8 cellular contexts compared by ENCODE assay signal in the genomic region with DNA sequence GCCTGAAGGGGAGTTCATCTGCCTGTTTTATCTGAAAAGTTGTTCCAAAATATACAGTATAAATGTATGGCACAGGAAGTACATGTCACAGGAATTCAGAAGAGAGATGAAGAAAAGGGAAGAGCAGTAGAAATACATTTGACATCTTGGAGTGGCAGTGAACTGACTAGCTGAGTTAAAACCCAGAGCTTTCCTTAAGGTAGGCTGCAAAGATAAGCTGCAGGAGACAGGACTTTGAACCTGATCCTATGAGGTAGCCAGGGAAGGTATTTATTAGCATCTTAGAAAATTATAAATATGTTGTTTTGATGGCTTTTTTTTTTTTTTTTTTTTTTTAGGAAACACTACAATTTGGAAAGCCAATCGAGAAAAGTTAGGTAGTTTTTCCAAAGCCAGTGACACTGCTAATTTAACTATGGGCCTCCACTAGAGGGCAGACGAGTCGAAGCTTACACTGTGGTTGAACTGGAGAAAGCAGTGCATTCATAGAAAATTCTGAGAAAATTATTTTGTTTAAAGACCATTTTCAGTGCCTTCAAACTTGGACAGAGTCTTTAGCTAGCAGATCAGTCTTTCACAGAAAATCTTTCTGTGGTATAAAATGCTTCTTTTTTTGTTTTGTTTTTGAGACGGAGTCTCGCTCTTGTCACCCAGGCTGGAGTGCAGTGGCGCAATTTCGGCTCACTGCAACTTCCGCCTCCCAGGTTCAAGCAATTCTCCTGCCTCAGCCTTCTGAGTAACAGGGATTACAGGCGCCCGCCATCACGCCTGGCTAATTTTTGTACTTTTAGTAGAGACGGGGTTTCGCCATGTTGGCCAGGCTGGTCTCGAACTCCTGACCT.
DNase-seq lines count a peak whose midpoint lies in the region; ATAC-seq and TF ChIP-seq lines count a peak whose summit lies in the region.

No MANE protein-coding gene starts in this region.

- peak overlapping the region in 1 of 6 donors; percentile 30 for H3K27ac Mint-ChIP-seq in immature natural killer cell

- no peak overlapping the region for H3K4me3 Mint-ChIP-seq in immature natural killer cell

- DNase-seq in DMS 273 (lab: John Stamatoyannopoulos, UW; ENCODE audit: unreplicated experiment), result peak; percentile 75
- DNase-seq in DMS 273 treated with DMSO at 0.1 percent for 48 hours (lab: John Stamatoyannopoulos, UW), result no peak
- peak; percentile 5 to 28 for DNase-seq in NCI-H187 (lab: John Stamatoyannopoulos, UW)
- peak; percentile 61 to 75 for DNase-seq in T47D (ENCODE audit: low read depth in 1 of 2, low spot score in 1 of 2)
- peak; percentile 51 to 65 (median 59) for DNase-seq in immature natural killer cell
- DNase-seq in stimulated activated CD4-positive, alpha-beta T cell treated with anti-CD3 and anti-CD28 coated beads, Interleukin-15, amount 100 ng/mL, for 1 hour (ENCODE audit: low read depth in 1 of 2, low spot score in 1 of 2), result peak; percentile 30 to 40

- TF ChIP-seq CTCF in VCaP (conservative IDR thresholded peaks at IDR 0.05), result peak; percentile 97

- H3K36me3 Mint-ChIP-seq in immature natural killer cell, result no peaks in the 10 kb centered on the region

- peaks cover 0 to 8% of the 10 kb centered on the region in 2 donors for H3K4me1 Mint-ChIP-seq in immature natural killer cell

- ATAC-seq in HG02973 (IDR thresholded peaks at IDR 0.05; ENCODE audit: unreplicated experiment), result no peak

- peak overlapping the region; percentile 90 for H3K27ac ChIP-seq in VCaP

- H3K9me3 Mint-ChIP-seq in immature natural killer cell, result no peaks in the 10 kb centered on the region

- in situ Hi-C loops in T47D (cut with HindIII; ENCODE audit: low pct_unique_long_range_greater_than_20kb, low sequenced_read_pairs), result no loop called here

- no peaks in the 10 kb centered on the region for H3K27me3 Mint-ChIP-seq in immature natural killer cell (ENCODE audit: low read depth in 3 of 3)
